Comparison of ENCODE assay signal across 12 cellular contexts in the genomic region with DNA sequence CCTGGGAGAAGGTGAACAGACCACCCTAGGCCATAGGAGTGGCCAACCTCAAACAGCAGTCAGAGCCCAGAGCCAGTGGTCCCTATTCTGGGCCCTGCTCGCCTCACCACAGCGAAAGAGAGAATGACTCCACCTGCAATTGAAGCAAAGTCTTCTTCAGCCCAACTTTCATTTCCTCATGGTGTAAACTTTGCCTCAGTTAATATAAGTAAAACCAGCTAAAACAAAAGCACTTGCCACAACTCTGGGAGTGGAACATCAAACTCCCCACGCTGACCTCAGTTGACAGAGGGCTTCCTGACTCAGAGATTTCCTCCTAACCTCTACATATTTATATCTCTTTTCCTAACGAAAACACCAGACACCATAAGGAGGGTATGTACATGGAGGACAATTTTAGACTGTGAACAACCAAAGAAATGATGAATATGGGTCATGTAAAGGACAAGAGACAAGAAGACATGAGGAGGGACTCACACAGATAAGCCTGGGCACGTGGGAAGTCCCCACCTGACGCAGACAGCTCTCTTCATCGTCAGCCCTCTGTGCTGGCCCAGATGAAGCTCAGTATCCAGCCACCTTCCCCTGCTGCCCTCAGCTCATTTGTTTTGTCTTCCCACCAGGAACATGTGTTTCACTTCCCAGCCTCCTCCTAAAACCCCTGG.
DNase-seq lines count a peak whose midpoint lies in the region; ATAC-seq and TF ChIP-seq lines count a peak whose summit lies in the region.
"Had no signal": no experiment of that assay in that cellular context is flagged by ENCODE, and none has a peak within 500 bp of the region (broad histone marks: within the 10 kb centered on the region; RNA-seq: fewer than 3 reads in every experiment).

No MANE protein-coding gene starts in this region.

- H3K27ac Mint-ChIP-seq in T-helper 2 cell treated with Interferon-gamma antibody and Interleukin-4, amounts not matched to agents 5 μg/mL and 100 μg/mL, for 36 hours, result no peak overlapping the region

- no peaks in the 10 kb centered on the region for H3K4me1 Mint-ChIP-seq in T-helper 2 cell treated with Interferon-gamma antibody and Interleukin-4, amounts not matched to agents 5 μg/mL and 100 μg/mL, for 36 hours (ENCODE audit: low read depth)

- intact Hi-C loops in Right ventricle myocardium inferior (cut with DNase I), result loop anchor here (10.0 kb wide), 2 partner anchors 168 to 222 kb away; no protein-coding TSS in a partner anchor

- no peaks in the 10 kb centered on the region for H3K36me3 Mint-ChIP-seq in T-helper 2 cell treated with Interferon-gamma antibody and Interleukin-4, amounts not matched to agents 5 μg/mL and 100 μg/mL, for 36 hours (ENCODE audit: low read depth)

- no peaks in the 10 kb centered on the region for H3K36me3 ChIP-seq in right atrium auricular region
- H3K36me3 ChIP-seq: upper lobe of left lung had no signal

- DNase-seq in right atrium auricular region (ENCODE audit: low spot score) (no peak), Right ventricle myocardium inferior (ENCODE audit: missing footprints) (no peak), AG20443 (ENCODE audit: low spot score) (no peak), NCI-H510A treated with DMSO at 0.1 percent for 48 hours (lab: John Stamatoyannopoulos, UW) (no peak), DMS79 (lab: John Stamatoyannopoulos, UW) (no peak)
- no peak for DNase-seq in T-helper 2 cell treated with Interferon-gamma antibody and Interleukin-4, amounts not matched to agents 5 μg/mL and 100 μg/mL, for 36 hours (ENCODE audit: low spot score)
- DNase-seq: NCI-H2107, upper lobe of left lung had no signal

- H3K4me3 Mint-ChIP-seq in T-helper 2 cell treated with Interferon-gamma antibody and Interleukin-4, amounts not matched to agents 5 μg/mL and 100 μg/mL, for 36 hours, result no peak overlapping the region

- H3K27me3 ChIP-seq in right atrium auricular region, result no peaks in the 10 kb centered on the region
- H3K27me3 ChIP-seq: upper lobe of left lung had no signal

- H3K27ac ChIP-seq in right atrium auricular region, result peak overlapping the region; percentile 38 to 70
- H3K27ac ChIP-seq: A549, upper lobe of left lung, VCaP had no signal

- peaks cover 0 to 19% of the 10 kb centered on the region in 2 donors for H3K4me1 ChIP-seq in right atrium auricular region
- H3K4me1 ChIP-seq: A549 had no signal

- H3K9me3 Mint-ChIP-seq in T-helper 2 cell treated with Interferon-gamma antibody and Interleukin-4, amounts not matched to agents 5 μg/mL and 100 μg/mL, for 36 hours, result no peaks in the 10 kb centered on the region

- no peak overlapping the region for H3K4me3 ChIP-seq in right atrium auricular region
- H3K4me3 ChIP-seq: A549, upper lobe of left lung had no signal

- no peak for TF ChIP-seq CTCF in right atrium auricular region (IDR thresholded peaks at IDR 0.05)

- ATAC-seq in Right ventricle myocardium inferior (no peak), GM21825 (IDR thresholded peaks at IDR 0.05; ENCODE audit: unreplicated experiment) (peak; percentile 67), HG03342 (IDR thresholded peaks at IDR 0.05; ENCODE audit: unreplicated experiment) (peak; percentile 76)
- ATAC-seq: A549 had no signal

- H3K27me3 Mint-ChIP-seq in T-helper 2 cell treated with Interferon-gamma antibody and Interleukin-4, amounts not matched to agents 5 μg/mL and 100 μg/mL, for 36 hours (ENCODE audit: low read depth), result no peaks in the 10 kb centered on the region

- H3K9me3 ChIP-seq in right atrium auricular region, result no peaks in the 10 kb centered on the region
- H3K9me3 ChIP-seq: A549, upper lobe of left lung had no signal
